7 cellular contexts compared by ENCODE assay signal in genomic region chr1:62523860-62524259, GRCh38.
"Had no signal": no experiment of that assay in that cellular context is flagged by ENCODE, and none has a peak within 500 bp of the region (broad histone marks: within the 10 kb centered on the region; RNA-seq: fewer than 3 reads in every experiment).

No MANE protein-coding gene starts in this region.

- DNase-seq: GDM1, GF-D8 had no signal

- H3K4me3 ChIP-seq: GM12878 had no signal

- ATAC-seq: GM12878 had no signal

- FAIRE-seq: GM12878, GM12891, GM12892, GM18507, GM19239 had no signal
